ENCODE assay signal across 16 cellular contexts in the genomic region with DNA sequence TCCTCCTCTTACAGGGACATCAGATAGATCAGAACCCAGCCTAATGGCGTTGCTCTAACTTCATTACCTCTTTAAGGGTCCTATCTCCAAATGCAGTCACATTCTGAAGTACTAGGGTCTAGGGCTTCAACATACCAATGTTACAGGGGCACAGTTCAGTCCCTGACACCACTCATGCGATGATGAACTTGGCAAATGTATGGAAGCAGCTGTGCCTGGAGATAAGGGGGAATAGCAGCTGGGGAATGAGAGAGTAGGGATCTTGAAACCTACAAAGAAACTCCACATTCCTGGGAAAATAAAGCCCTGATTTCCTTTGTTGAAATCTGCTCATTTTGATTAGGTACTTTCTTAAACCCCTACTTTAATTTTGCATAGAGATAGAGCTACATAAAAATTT. TPM values are rescaled to one million over a fixed set of nuclear protein-coding genes. Genes with fewer than 3 reads are reported as not detected.
DNase-seq lines count a peak whose midpoint lies in the region; ATAC-seq and TF ChIP-seq lines count a peak whose summit lies in the region.
"Had no signal": no experiment of that assay in that cellular context is flagged by ENCODE, and none has a peak within 500 bp of the region (broad histone marks: within the 10 kb centered on the region; RNA-seq: fewer than 3 reads in every experiment).

No MANE protein-coding gene starts in this region.

- H3K4me1 Mint-ChIP-seq in endothelial cell (ENCODE audit: unreplicated experiment), result peaks cover 47% of the 10 kb centered on the region
- peaks cover 4 to 13% (median 9%) of the 10 kb centered on the region in 4 donors for H3K4me1 Mint-ChIP-seq in naive thymus-derived CD8-positive, alpha-beta T cell
- H3K4me1 Mint-ChIP-seq in activated T-cell treated with anti-CD3 and anti-CD28 coated beads, Interleukin-2, amount 50 U/mL, for 4 hours (ENCODE audit: low read depth), result peaks cover 7% of the 10 kb centered on the region

- no peak overlapping the region for H2BK120ac ChIP-seq in mesendoderm (ENCODE audit: low read depth, low read length)

- H3K56ac ChIP-seq in mesendoderm (ENCODE audit: low read length), result no peak overlapping the region

- H3K79me1 ChIP-seq in mesendoderm (ENCODE audit: low read length), result no peaks in the 10 kb centered on the region

- intact Hi-C loops in head of caudate nucleus (cut with DNase I), result no loop called here

- no peak overlapping the region for H3K4me2 ChIP-seq in mesendoderm (ENCODE audit: low read length)

- no peak overlapping the region for H3K9ac ChIP-seq in mesendoderm (ENCODE audit: low read length)

- peak overlapping the region; percentile 34; the same call in 1 of the 2 replicates for H3K27ac ChIP-seq in VCaP
- no peak overlapping the region for H3K27ac ChIP-seq in mesendoderm (ENCODE audit: low read depth, low read length)

- no peak overlapping the region for H2BK5ac ChIP-seq in mesendoderm (ENCODE audit: low read length)

- WGBS in mesendoderm (ENCODE audit: extremely low coverage, insufficient coverage, low lambda C conversion rate), result no CpG with 5 or more reads among the region's 2 CpGs

- no peaks in the 10 kb centered on the region for H3K9me3 Mint-ChIP-seq in endothelial cell (ENCODE audit: unreplicated experiment)
- H3K9me3 Mint-ChIP-seq in naive thymus-derived CD8-positive, alpha-beta T cell, result no peaks in the 10 kb centered on the region
- no peaks in the 10 kb centered on the region for H3K9me3 Mint-ChIP-seq in activated T-cell treated with anti-CD3 and anti-CD28 coated beads, Interleukin-2, amount 50 U/mL, for 4 hours
- H3K9me3 Mint-ChIP-seq: CD4-positive, CD25-positive, alpha-beta regulatory T cell; CD8-positive, alpha-beta memory T cell; HFFc6 had no signal

- H4K5ac ChIP-seq in mesendoderm (ENCODE audit: low read length), result no peak overlapping the region

- no peak overlapping the region for H3K18ac ChIP-seq in mesendoderm (ENCODE audit: low read length)

- H3K4ac ChIP-seq in mesendoderm (ENCODE audit: low read depth, low read length), result no peak overlapping the region

- no peak overlapping the region for H3K4me3 Mint-ChIP-seq in endothelial cell (ENCODE audit: unreplicated experiment)
- no peak overlapping the region for H3K4me3 Mint-ChIP-seq in naive thymus-derived CD8-positive, alpha-beta T cell
- no peak overlapping the region for H3K4me3 Mint-ChIP-seq in activated T-cell treated with anti-CD3 and anti-CD28 coated beads, Interleukin-2, amount 50 U/mL, for 4 hours
- H3K4me3 Mint-ChIP-seq: CD4-positive, CD25-positive, alpha-beta regulatory T cell; CD8-positive, alpha-beta memory T cell; HFFc6 had no signal

- ATAC-seq in naive thymus-derived CD8-positive, alpha-beta T cell, result no peak
- no peak for ATAC-seq in activated T-cell treated with anti-CD3 and anti-CD28 coated beads, Interleukin-2, amount 50 U/mL, for 4 hours

- peaks cover 3% of the 10 kb centered on the region for H3K36me3 Mint-ChIP-seq in endothelial cell (ENCODE audit: low read depth, unreplicated experiment)
- H3K36me3 Mint-ChIP-seq in naive thymus-derived CD8-positive, alpha-beta T cell, result no peaks in the 10 kb centered on the region
- no peaks in the 10 kb centered on the region for H3K36me3 Mint-ChIP-seq in activated T-cell treated with anti-CD3 and anti-CD28 coated beads, Interleukin-2, amount 50 U/mL, for 4 hours (ENCODE audit: insufficient read depth)
- H3K36me3 Mint-ChIP-seq: CD4-positive, CD25-positive, alpha-beta regulatory T cell; CD8-positive, alpha-beta memory T cell had no signal

- H3K23ac ChIP-seq in mesendoderm (ENCODE audit: low read length), result no peak overlapping the region

- H3K36me3 ChIP-seq in mesendoderm (ENCODE audit: control insufficient read depth, insufficient read depth, low read length), result no peaks in the 10 kb centered on the region
- H3K36me3 ChIP-seq: BE2C, HAP-1 had no signal

- no peak for DNase-seq in endothelial cell (ENCODE audit: low spot score)
- peak; percentile 8 for DNase-seq in mesendoderm
- DNase-seq in head of caudate nucleus, result no peak
- DNase-seq in naive thymus-derived CD8-positive, alpha-beta T cell, result no peak
- no peak for DNase-seq in activated T-cell treated with anti-CD3 and anti-CD28 coated beads, Interleukin-2, amount 50 U/mL, for 4 hours
- DNase-seq in HCEC 1CT, result no peak
- DNase-seq: ACHN; BE2C; C1 segment of cervical spinal cord; CD4-positive, CD25-positive, alpha-beta regulatory T cell; CD8-positive, alpha-beta memory T cell; COR-L47; DMS 273 treated with DMSO at 0.1 percent for 48 hours; HFFc6 had no signal

- POLR2A ChIA-PET in naive thymus-derived CD8-positive, alpha-beta T cell (lab: Charles Lee), result no interaction called here

- H4K8ac ChIP-seq in mesendoderm (ENCODE audit: low read depth, low read length), result no peak overlapping the region

- H2BK15ac ChIP-seq in mesendoderm (replicated peaks; ENCODE audit: low read depth), result no peak overlapping the region

- no peaks in the 10 kb centered on the region for H3K79me2 ChIP-seq in mesendoderm (ENCODE audit: control insufficient read depth, insufficient read depth, low read length)

- H2AK5ac ChIP-seq in mesendoderm (ENCODE audit: low read length), result no peak overlapping the region

- H3K27me3 ChIP-seq in mesendoderm (ENCODE audit: insufficient read depth, low read length, poor library complexity), result no peaks in the 10 kb centered on the region

- peaks cover 7% of the 10 kb centered on the region for H3K27me3 Mint-ChIP-seq in endothelial cell (ENCODE audit: unreplicated experiment)
- H3K27me3 Mint-ChIP-seq in naive thymus-derived CD8-positive, alpha-beta T cell, result peaks cover 0 to 6% (median 2%) of the 10 kb centered on the region in 5 donors
- peaks cover 5% of the 10 kb centered on the region for H3K27me3 Mint-ChIP-seq in activated T-cell treated with anti-CD3 and anti-CD28 coated beads, Interleukin-2, amount 50 U/mL, for 4 hours (ENCODE audit: low read depth)

- no peak overlapping the region for H3K4me3 ChIP-seq in mesendoderm (ENCODE audit: low read length)
- H3K4me3 ChIP-seq: HAP-1 had no signal

- H3K27ac Mint-ChIP-seq in endothelial cell (ENCODE audit: unreplicated experiment), result peak overlapping the region; percentile 53
- peak overlapping the region in 1 of 10 donors; percentile 1 for H3K27ac Mint-ChIP-seq in naive thymus-derived CD8-positive, alpha-beta T cell
- H3K27ac Mint-ChIP-seq: CD4-positive, CD25-positive, alpha-beta regulatory T cell; HFFc6 had no signal

- H3K4me1 ChIP-seq in mesendoderm (ENCODE audit: control insufficient read depth, low read depth, low read length), result no peaks in the 10 kb centered on the region
- H3K4me1 ChIP-seq: BE2C had no signal

- TF ChIP-seq CTCF in VCaP (conservative IDR thresholded peaks at IDR 0.05) (no peak), endothelial cell (IDR thresholded peaks at IDR 0.05; ENCODE audit: unreplicated experiment) (no peak)

RNA-seq across cellular contexts. Expression of gene TMCC3, which starts 20.5 kb away (rescaled TPM):
- 48.1 TPM for total RNA-seq in endothelial cell (ENCODE audit: unreplicated experiment)
- 0.53 TPM for polyA plus RNA-seq in mesendoderm (2013, experiment 1 of 2)
- polyA plus RNA-seq in mesendoderm (2013, experiment 2 of 2), result 0.67 TPM
- under 1 TPM; 0.18 to 0.71 TPM for total RNA-seq in naive thymus-derived CD8-positive, alpha-beta T cell
- polyA plus RNA-seq in naive thymus-derived CD8-positive, alpha-beta T cell, result 1 to 10 TPM in 1 of 3 donors, not detected in 2; 5.7 TPM
- under 1 TPM; 0.10 to 0.21 (median 0.11) TPM for total RNA-seq in activated T-cell treated with anti-CD3 and anti-CD28 coated beads, Interleukin-2, amount 50 U/mL, for 4 hours
- total RNA-seq: HFFc6 had no signal

Comparison
In these comparisons a context has a peak if more than half of its experiments do, and no peak if none do; other contexts are left out.
1. RNA of gene TMCC3, which starts 20.5 kb away (total RNA-seq): 48.1 TPM in endothelial cell (single experiment); 0.18 to 0.71 TPM in naive thymus-derived CD8-positive, alpha-beta T cell and 0.10 to 0.21 TPM in activated T-cell treated with anti-CD3 and anti-CD28 coated beads, Interleukin-2, amount 50 U/mL, for 4 hours; every median in the first group is over 10 times any median in the second.